Comparison of ENCODE assay signal across 24 cellular contexts in the genomic region with DNA sequence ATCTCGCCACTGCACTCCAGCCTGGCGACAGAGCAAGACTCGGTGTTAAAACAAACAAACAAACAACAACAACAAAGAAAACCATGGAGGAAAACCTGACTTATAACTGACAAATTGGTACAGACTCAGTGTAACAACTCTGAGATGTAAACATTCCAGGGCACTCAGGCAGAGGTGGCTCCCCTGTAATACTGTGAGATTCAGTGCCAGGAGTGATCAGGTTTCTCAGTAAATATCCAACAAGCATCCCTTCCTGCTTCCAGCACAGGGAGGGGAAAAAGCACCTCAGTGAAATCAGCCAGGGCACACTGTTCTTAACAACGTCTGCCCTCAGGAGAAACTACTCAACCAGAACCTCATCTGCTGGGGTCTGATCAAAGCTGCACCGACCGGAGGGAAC. TPM values are rescaled to one million over a fixed set of nuclear protein-coding genes. Genes with fewer than 3 reads are reported as not detected.
DNase-seq lines count a peak whose midpoint lies in the region; ATAC-seq, FAIRE-seq and TF ChIP-seq lines count a peak whose summit lies in the region.
"Had no signal": no experiment of that assay in that cellular context is flagged by ENCODE, and none has a peak within 500 bp of the region (broad histone marks: within the 10 kb centered on the region; RNA-seq: fewer than 3 reads in every experiment).

No MANE protein-coding gene starts in this region.

- peaks cover 31% of the 10 kb centered on the region for H3K36me3 ChIP-seq in CD4-positive, CD25-positive, alpha-beta regulatory T cell (ENCODE audit: control insufficient read depth, insufficient read depth, low read length)
- H3K36me3 ChIP-seq in lower lobe of right lung (peaks cover 40% of the 10 kb centered on the region), thyroid gland (peaks cover 0 to 8% of the 10 kb centered on the region in 2 donors)

- no peak for DNase-seq in CD4-positive, CD25-positive, alpha-beta regulatory T cell
- DNase-seq in H54 (ENCODE audit: insufficient read length, low spot score) = no peak
- no peak for DNase-seq in T-cell
- DNase-seq in naive thymus-derived CD8-positive, alpha-beta T cell = no peak
- no peak for DNase-seq in lower lobe of right lung
- no peak for DNase-seq in NOMO-1 treated with DMSO at 0.1 percent for 48 hours (lab: John Stamatoyannopoulos, UW; ENCODE audit: unreplicated experiment)
- no peak for DNase-seq in NCI-H748 (lab: John Stamatoyannopoulos, UW; ENCODE audit: unreplicated experiment)
- no peak for DNase-seq in thyroid gland
- DNase-seq: activated CD4-positive, alpha-beta T cell treated with anti-CD3 and anti-CD28 coated beads, Interleukin-2, amount 50 U/mL, for 48 hours; activated T-cell treated with anti-CD3 and anti-CD28 coated beads, Interleukin-2, amount 50 U/mL, for 1 hour; body of pancreas; dermis blood vessel endothelial cell; NCI-H1694 treated with DMSO at 0.1 percent for 48 hours; NCI-H774; pancreas; small intestine; stimulated activated CD4-positive, alpha-beta T cell treated with anti-CD3 and anti-CD28 coated beads, Interleukin-4, amount 100 ng/mL, for 4 hours; stimulated activated CD8-positive, alpha-beta memory T cell treated with anti-CD3 and anti-CD28 coated beads, Interleukin-4, amount 100 ng/mL, for 48 hours had no signal

- H3K27me3 Mint-ChIP-seq in CD4-positive, CD25-positive, alpha-beta regulatory T cell = no peaks in the 10 kb centered on the region
- H3K27me3 Mint-ChIP-seq in T-cell = no peaks in the 10 kb centered on the region
- no peaks in the 10 kb centered on the region for H3K27me3 Mint-ChIP-seq in naive thymus-derived CD8-positive, alpha-beta T cell

- CTCF ChIA-PET in T-cell (lab: Charles Lee) = no interaction called here

- intact Hi-C loops in lower lobe of right lung (cut with DNase I) = no loop called here
- intact Hi-C loops in thyroid gland (cut with DNase I) = no loop called here

- no peak for ATAC-seq in CD4-positive, CD25-positive, alpha-beta regulatory T cell (ENCODE audit: low read depth in 2 of 2)
- ATAC-seq in T-cell (replicated peaks in 1 of 4) (no peak), lower lobe of right lung (no peak)
- ATAC-seq in naive thymus-derived CD8-positive, alpha-beta T cell = no peak
- ATAC-seq: body of pancreas, gastroesophageal sphincter, pancreas had no signal

- peaks cover 0 to 3% (median 0%) of the 10 kb centered on the region in 7 donors for H3K9me3 Mint-ChIP-seq in CD4-positive, CD25-positive, alpha-beta regulatory T cell
- no peaks in the 10 kb centered on the region for H3K9me3 Mint-ChIP-seq in T-cell
- H3K9me3 Mint-ChIP-seq in naive thymus-derived CD8-positive, alpha-beta T cell = no peaks in the 10 kb centered on the region
- H3K9me3 Mint-ChIP-seq: activated naive CD4-positive, alpha-beta T cell treated with anti-CD3 and anti-CD28 coated beads, Interleukin-2, amount 50 U/mL, for 72 hours had no signal

- peak; percentile 43 for FAIRE-seq in H54 (lab: Jason Lieb, UNC)
- FAIRE-seq: GM18507, pancreas, small intestine had no signal

- H3K27ac Mint-ChIP-seq in CD4-positive, CD25-positive, alpha-beta regulatory T cell = peak overlapping the region; percentile 20 to 73 (median 32)
- H3K27ac Mint-ChIP-seq in T-cell = peak overlapping the region; percentile 48 to 83
- H3K27ac Mint-ChIP-seq in naive thymus-derived CD8-positive, alpha-beta T cell = peak overlapping the region in 7 of 10 donors; percentile 58 to 87 (median 80)

- no peaks in the 10 kb centered on the region for H3K27me3 ChIP-seq in CD4-positive, CD25-positive, alpha-beta regulatory T cell (ENCODE audit: control insufficient read depth, insufficient read depth, low read length)
- H3K27me3 ChIP-seq in lower lobe of right lung (ENCODE audit: low read depth) = no peaks in the 10 kb centered on the region
- H3K27me3 ChIP-seq in thyroid gland = no peaks in the 10 kb centered on the region
- H3K27me3 ChIP-seq: body of pancreas, gastroesophageal sphincter, pancreas, suprapubic skin had no signal

- POLR2A ChIA-PET in T-cell (lab: Charles Lee) = interaction anchor here in 1 of 2 donors (0.6 kb wide), 1 partner anchor 1914 kb away, joined by 3 read pairs; no protein-coding TSS in a partner anchor
- POLR2A ChIA-PET in naive thymus-derived CD8-positive, alpha-beta T cell (lab: Charles Lee) = no interaction called here

- peaks cover 38% of the 10 kb centered on the region for H3K36me3 Mint-ChIP-seq in CD4-positive, CD25-positive, alpha-beta regulatory T cell
- peaks cover 52% of the 10 kb centered on the region for H3K36me3 Mint-ChIP-seq in T-cell
- peaks cover 6 to 52% (median 10%) of the 10 kb centered on the region in 3 donors for H3K36me3 Mint-ChIP-seq in naive thymus-derived CD8-positive, alpha-beta T cell
- H3K36me3 Mint-ChIP-seq: activated naive CD4-positive, alpha-beta T cell treated with anti-CD3 and anti-CD28 coated beads, Interleukin-2, amount 50 U/mL, for 72 hours had no signal

- no peak for TF ChIP-seq CTCF in lower lobe of right lung (IDR thresholded peaks at IDR 0.05)
- no peak for TF ChIP-seq CTCF in thyroid gland (IDR thresholded peaks at IDR 0.05)

- no peak overlapping the region for H3K27ac ChIP-seq in CD4-positive, CD25-positive, alpha-beta regulatory T cell (ENCODE audit: insufficient read depth, low read length, poor library complexity, severe bottlenecking)
- H3K27ac ChIP-seq in lower lobe of right lung (no peak overlapping the region), thyroid gland (no peak overlapping the region)
- H3K27ac ChIP-seq: body of pancreas, epithelial cell of prostate, pancreas, suprapubic skin had no signal

- H3K4me3 ChIP-seq in CD4-positive, CD25-positive, alpha-beta regulatory T cell (ENCODE audit: low read depth, low read length) = no peak overlapping the region
- H3K4me3 ChIP-seq in lower lobe of right lung = no peak overlapping the region
- H3K4me3 ChIP-seq in thyroid gland (replicated peaks in 1 of 3) = no peak overlapping the region
- H3K4me3 ChIP-seq: body of pancreas, gastroesophageal sphincter, HAP-1, pancreas, suprapubic skin had no signal

- H3K4me1 ChIP-seq in CD4-positive, CD25-positive, alpha-beta regulatory T cell (ENCODE audit: control insufficient read depth, insufficient read depth, low read length, poor library complexity, severe bottlenecking) = peaks cover 4% of the 10 kb centered on the region
- H3K4me1 ChIP-seq in lower lobe of right lung (peaks cover 18% of the 10 kb centered on the region), thyroid gland (peaks cover 13 to 14% of the 10 kb centered on the region in 2 donors)
- H3K4me1 ChIP-seq: HAP-1 had no signal

- WGBS in thyroid gland, 2 donors = 60 to 62% methylated on average over 6 of the region's 6 CpGs

- H3K9me3 ChIP-seq in CD4-positive, CD25-positive, alpha-beta regulatory T cell (ENCODE audit: control insufficient read depth in 2 of 2, low read length in 2 of 2) = no peaks in the 10 kb centered on the region
- H3K9me3 ChIP-seq in lower lobe of right lung (no peaks in the 10 kb centered on the region), thyroid gland (no peaks in the 10 kb centered on the region)
- H3K9me3 ChIP-seq: body of pancreas, gastroesophageal sphincter, HAP-1, pancreas, suprapubic skin had no signal

- TF ChIP-seq POLR2A in H54 (IDR thresholded peaks at IDR 0.05; ENCODE audit: low read depth, low read length) (no peak), thyroid gland (IDR thresholded peaks at IDR 0.05) (no peak)

- peaks cover 12 to 38% (median 22%) of the 10 kb centered on the region in 4 donors for H3K4me1 Mint-ChIP-seq in CD4-positive, CD25-positive, alpha-beta regulatory T cell
- H3K4me1 Mint-ChIP-seq in T-cell = peaks cover 29 to 47% (median 36%) of the 10 kb centered on the region in 3 donors
- peaks cover 18 to 37% (median 21%) of the 10 kb centered on the region in 4 donors for H3K4me1 Mint-ChIP-seq in naive thymus-derived CD8-positive, alpha-beta T cell

- H3K4me3 Mint-ChIP-seq in CD4-positive, CD25-positive, alpha-beta regulatory T cell = peak overlapping the region in 1 of 4 donors; percentile 26
- H3K4me3 Mint-ChIP-seq in T-cell = peak overlapping the region in 1 of 3 donors; percentile 24
- H3K4me3 Mint-ChIP-seq in naive thymus-derived CD8-positive, alpha-beta T cell = peak overlapping the region in 2 of 10 donors; percentile 54 to 60

RNA-seq across cellular contexts. Expression of a gene that starts 52.4 kb away (rescaled TPM):
- total RNA-seq in CD4-positive, CD25-positive, alpha-beta regulatory T cell = 77.3 TPM
- polyA plus RNA-seq in CD4-positive, CD25-positive, alpha-beta regulatory T cell = 10 to 100 TPM; 21.1 to 60.4 (median 44.0) TPM
- 10 to 100 TPM; 60.4 to 71.9 (median 68.4) TPM for total RNA-seq in T-cell
- 10 to 100 TPM; 74.0 to 83.0 TPM for total RNA-seq in naive thymus-derived CD8-positive, alpha-beta T cell
- 10 to 100 TPM; 24.2 to 38.4 (median 36.2) TPM for polyA plus RNA-seq in naive thymus-derived CD8-positive, alpha-beta T cell
- total RNA-seq in lower lobe of right lung = 90.4 TPM
- total RNA-seq in thyroid gland = 100 to 1,000 TPM; 130 to 167 (median 146) TPM
